ENCODE assay signal across 1 cellular context in the genomic region with DNA sequence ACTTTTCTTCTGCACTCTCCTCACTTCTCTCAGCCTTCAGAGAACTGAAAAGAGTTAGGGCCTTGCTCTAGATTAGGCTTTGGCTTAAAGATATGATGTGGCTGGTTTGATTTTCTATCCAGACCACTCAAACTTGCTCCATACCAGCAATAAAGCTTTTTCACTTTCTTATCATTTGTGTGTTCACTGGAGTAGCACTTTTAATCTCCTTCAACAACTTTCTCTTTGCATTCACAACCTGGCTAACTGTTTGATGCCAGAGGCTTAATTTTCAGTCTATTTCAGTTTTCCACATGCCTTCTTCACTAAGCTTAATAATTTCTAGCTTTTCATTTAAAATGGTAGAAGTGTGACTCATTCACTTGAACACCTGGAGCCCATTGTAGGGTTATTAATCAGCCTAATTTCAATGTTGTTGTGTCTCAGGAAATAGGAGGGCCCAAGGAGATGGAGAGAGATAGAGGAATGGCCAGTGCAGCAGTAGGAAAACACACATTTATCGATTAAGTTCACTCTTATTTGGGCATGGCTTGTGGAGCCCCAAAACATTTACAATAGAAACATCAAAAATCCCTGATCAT.
TF ChIP-seq lines count a peak whose summit lies in the region.

No MANE protein-coding gene starts in this region.

TF ChIP-seq in GM12878, 131 proteins besides CTCF, POLR2A, EP300 and RAD21 (continued from another document):
- no peak for TF ChIP-seq CEBPZ (IDR thresholded peaks at IDR 0.05; ENCODE audit: low read depth, low read length)
- no peak for TF ChIP-seq MLLT1 (IDR thresholded peaks at IDR 0.05)
- no peak for TF ChIP-seq TCF3 (IDR thresholded peaks at IDR 0.05; ENCODE audit: borderline replicate concordance, insufficient read depth, low read depth, low read length)
- no peak for TF ChIP-seq FOS (IDR thresholded peaks at IDR 0.05; ENCODE audit: borderline replicate concordance, extremely low read depth, insufficient read length)
- TF ChIP-seq IRF4 (IDR thresholded peaks at IDR 0.05; ENCODE audit: low read depth, low read length), result no peak
- TF ChIP-seq ZNF24 (IDR thresholded peaks at IDR 0.05), result no peak
- no peak for TF ChIP-seq EGR1 (IDR thresholded peaks at IDR 0.05; ENCODE audit: borderline replicate concordance in 1 of 2, low read depth in 2 of 2, low read length in 2 of 2)
- TF ChIP-seq WRNIP1 (IDR thresholded peaks at IDR 0.05; ENCODE audit: borderline replicate concordance, low read depth, low read length), result no peak
- TF ChIP-seq SIN3A (IDR thresholded peaks at IDR 0.05; ENCODE audit: low read depth, low read length), result no peak
- no peak for TF ChIP-seq TCF7 (IDR thresholded peaks at IDR 0.05; ENCODE audit: borderline replicate concordance)
- no peak for TF ChIP-seq LARP7 (IDR thresholded peaks at IDR 0.05)
- no peak for TF ChIP-seq IKZF1 (conservative IDR thresholded peaks at IDR 0.05)
